ENCODE assay signal across 28 cellular contexts in genomic region chr12:29858270-29858786, GRCh38.
DNase-seq lines count a peak whose midpoint lies in the region; TF ChIP-seq lines count a peak whose summit lies in the region.
"Had no signal": no experiment of that assay in that cellular context is flagged by ENCODE, and none has a peak within 500 bp of the region (broad histone marks: within the 10 kb centered on the region; RNA-seq: fewer than 3 reads in every experiment).

No MANE protein-coding gene starts in this region.

- H3K9me3 Mint-ChIP-seq in MCF 10A (ENCODE audit: unreplicated experiment) (no peaks in the 10 kb centered on the region), type B pancreatic cell (peaks cover 3% of the 10 kb centered on the region)
- H3K9me3 Mint-ChIP-seq: activated T-helper 2 cell treated with anti-CD3 and anti-CD28 coated beads, Interferon-gamma antibody, Interleukin-2, Interleukin-4, amounts not matched to agents 10 μg/mL and 5 μg/mL and 100 μg/mL, durations not matched to agents 14 hours and 24 hours and 36 hours had no signal

- H3K4me1 ChIP-seq in breast epithelium = no peaks in the 10 kb centered on the region
- H3K4me1 ChIP-seq: colonic mucosa, psoas muscle had no signal

- no peaks in the 10 kb centered on the region for H3K9me3 ChIP-seq in breast epithelium
- H3K9me3 ChIP-seq: colonic mucosa, psoas muscle had no signal

- DNase-seq in breast epithelium (ENCODE audit: low spot score in 2 of 2) = peak in 1 of 2 donors; percentile 77
- DNase-seq in MCF 10A (ENCODE audit: unreplicated experiment) = no peak
- DNase-seq in LNCaP clone FGC (ENCODE audit: low read depth) = peak; percentile 30
- DNase-seq in epithelial cell of esophagus (ENCODE audit: low read depth) = peak; percentile 63
- peak; percentile 23 for DNase-seq in superior temporal gyrus (ENCODE audit: extremely low spot score)
- DNase-seq in type B pancreatic cell (ENCODE audit: extremely low spot score, unreplicated experiment) = no peak
- DNase-seq in stimulated activated CD4-positive, alpha-beta T cell treated with anti-CD3 and anti-CD28 coated beads, Interleukin-12 subunit alpha, Interleukin-12 subunit beta, amount 100 ng/mL, for 4 hours = no peak
- no peak for DNase-seq in NCI-H748 treated with DMSO at 0.1 percent for 48 hours (lab: John Stamatoyannopoulos, UW)
- DNase-seq: activated CD4-positive, alpha-beta T cell treated with anti-CD3 and anti-CD28 coated beads for 36 hours; activated CD8-positive, alpha-beta T cell treated with anti-CD3 and anti-CD28 coated beads, Interleukin-2, amount 10 ng/mL, durations not matched to agents 7 days and 5 days; amygdala; colonic mucosa; DMS79 treated with DMSO at 0.1 percent for 48 hours; effector CD8-positive, alpha-beta T cell; GF-D8; islet precursor cell; midbrain; naive thymus-derived CD4-positive, alpha-beta T cell; NCI-H1105; NCI-H2029 treated with DMSO at 0.1 percent for 48 hours; NCI-H2227 treated with DMSO at 0.1 percent for 48 hours; NCI-H69; psoas muscle had no signal

- no peak for TF ChIP-seq CTCF in breast epithelium (IDR thresholded peaks at IDR 0.05)
- TF ChIP-seq CTCF in MCF 10A (IDR thresholded peaks at IDR 0.05; ENCODE audit: unreplicated experiment) = no peak
- no peak for TF ChIP-seq CTCF in LNCaP clone FGC (IDR thresholded peaks at IDR 0.05; ENCODE audit: control insufficient read depth, extremely low read depth, insufficient read depth)
- TF ChIP-seq CTCF in epithelial cell of esophagus (IDR thresholded peaks at IDR 0.05; ENCODE audit: insufficient read depth, low read depth, low read length, missing control alignments) = no peak
- no peak for TF ChIP-seq CTCF in type B pancreatic cell (conservative IDR thresholded peaks at IDR 0.05)

- no peaks in the 10 kb centered on the region for H3K36me3 ChIP-seq in breast epithelium
- H3K36me3 ChIP-seq: colonic mucosa had no signal

- BruUV-seq in MCF 10A (replicated peaks; lab: Mats Ljungman, UMichigan) = no TSS peak

- H3K27me3 ChIP-seq in breast epithelium = no peaks in the 10 kb centered on the region
- H3K27me3 ChIP-seq: colonic mucosa had no signal

- CTCF ChIA-PET in MCF 10A (lab: Yijun Ruan, JAX) = interaction anchor here (0.7 kb wide), 1 partner anchor 973 kb away, joined by 3 read pairs; no protein-coding TSS in a partner anchor

- H3K36me3 Mint-ChIP-seq in MCF 10A (ENCODE audit: insufficient read depth, unreplicated experiment) (no peaks in the 10 kb centered on the region), type B pancreatic cell (no peaks in the 10 kb centered on the region)
- H3K36me3 Mint-ChIP-seq: activated naive CD4-positive, alpha-beta T cell treated with anti-CD3 and anti-CD28 coated beads, Interleukin-2, amount 50 U/mL, for 72 hours; CD14-positive monocyte; naive thymus-derived CD4-positive, alpha-beta T cell; stimulated activated memory B cell treated with anti-CD40 and anti-IgM and Interleukin-4, amounts not matched to agents 10 μg/mL and 1 μg/mL and 100 μg/mL, for 72 hours had no signal

- H3K4me3 ChIP-seq in breast epithelium (no peak overlapping the region), LNCaP clone FGC (ENCODE audit: low read depth, low read length) (no peak overlapping the region), epithelial cell of esophagus (ENCODE audit: low read length) (no peak overlapping the region)
- H3K4me3 ChIP-seq: colonic mucosa, GM23338, psoas muscle had no signal

- H3K27ac Mint-ChIP-seq in MCF 10A (ENCODE audit: low read depth, unreplicated experiment) (no peak overlapping the region), type B pancreatic cell (no peak overlapping the region)
- H3K27ac Mint-ChIP-seq: activated CD4-positive, alpha-beta T cell treated with anti-CD3 and anti-CD28 coated beads for 36 hours; activated CD8-positive, alpha-beta T cell treated with anti-CD3 and anti-CD28 coated beads, Interleukin-2, amount 10 ng/mL, durations not matched to agents 7 days and 5 days; activated naive CD4-positive, alpha-beta T cell treated with anti-CD3 and anti-CD28 coated beads, Interleukin-2, amount 50 U/mL, for 72 hours; activated T-helper 2 cell treated with anti-CD3 and anti-CD28 coated beads, Interferon-gamma antibody, Interleukin-2, Interleukin-4, amounts not matched to agents 10 μg/mL and 5 μg/mL and 100 μg/mL, durations not matched to agents 14 hours and 24 hours and 36 hours; CD14-positive monocyte; GM23338; naive thymus-derived CD4-positive, alpha-beta T cell; stimulated activated memory B cell treated with anti-CD40 and anti-IgM and Interleukin-4, amounts not matched to agents 10 μg/mL and 1 μg/mL and 100 μg/mL, for 72 hours had no signal

- H3K27ac ChIP-seq in breast epithelium = peak overlapping the region; percentile 21 to 63
- H3K27ac ChIP-seq: colonic mucosa, psoas muscle had no signal

- TF ChIP-seq POLR2A in breast epithelium (IDR thresholded peaks at IDR 0.05) = no peak

- intact Hi-C loops in breast epithelium (cut with DNase I; ENCODE audit: low total_unique reads) = no loop called here
- intact Hi-C loops in MCF 10A (cut with micrococcal nuclease) = no loop called here

- H3K4me3 Mint-ChIP-seq in MCF 10A (ENCODE audit: unreplicated experiment) (no peak overlapping the region), type B pancreatic cell (no peak overlapping the region)
- H3K4me3 Mint-ChIP-seq: activated CD4-positive, alpha-beta T cell treated with anti-CD3 and anti-CD28 coated beads for 36 hours; activated CD8-positive, alpha-beta T cell treated with anti-CD3 and anti-CD28 coated beads, Interleukin-2, amount 10 ng/mL, durations not matched to agents 7 days and 5 days; CD14-positive monocyte; GM23338; naive thymus-derived CD4-positive, alpha-beta T cell; stimulated activated memory B cell treated with anti-CD40 and anti-IgM and Interleukin-4, amounts not matched to agents 10 μg/mL and 1 μg/mL and 100 μg/mL, for 72 hours had no signal

- no peaks in the 10 kb centered on the region for H3K27me3 Mint-ChIP-seq in MCF 10A (ENCODE audit: insufficient read depth, unreplicated experiment)
- H3K27me3 Mint-ChIP-seq in type B pancreatic cell = no peaks in the 10 kb centered on the region
- H3K27me3 Mint-ChIP-seq: activated CD4-positive, alpha-beta T cell treated with anti-CD3 and anti-CD28 coated beads for 36 hours; naive thymus-derived CD4-positive, alpha-beta T cell; stimulated activated memory B cell treated with anti-CD40 and anti-IgM and Interleukin-4, amounts not matched to agents 10 μg/mL and 1 μg/mL and 100 μg/mL, for 72 hours had no signal

- POLR2A ChIA-PET in MCF 10A (lab: Yijun Ruan, JAX) = interaction anchor here (0.6 to 1.5 kb wide), 2 partner anchors 76 to 558 kb away, joined by 3 read pairs; no protein-coding TSS in a partner anchor

- H3K4me1 Mint-ChIP-seq in MCF 10A (ENCODE audit: insufficient read depth, unreplicated experiment) = peaks cover 7% of the 10 kb centered on the region
- no peaks in the 10 kb centered on the region for H3K4me1 Mint-ChIP-seq in type B pancreatic cell (ENCODE audit: unreplicated experiment)
- H3K4me1 Mint-ChIP-seq: activated CD4-positive, alpha-beta T cell treated with anti-CD3 and anti-CD28 coated beads for 36 hours; CD14-positive monocyte; naive thymus-derived CD4-positive, alpha-beta T cell; stimulated activated memory B cell treated with anti-CD40 and anti-IgM and Interleukin-4, amounts not matched to agents 10 μg/mL and 1 μg/mL and 100 μg/mL, for 72 hours had no signal

Comparison
In these comparisons a context has a peak if more than half of its experiments do, and no peak if none do; other contexts are left out.
1. DNase-seq: peak in LNCaP clone FGC (single experiment), epithelial cell of esophagus (single experiment) and superior temporal gyrus (single experiment); none in MCF 10A (single experiment), type B pancreatic cell (single experiment), stimulated activated CD4-positive, alpha-beta T cell treated with anti-CD3 and anti-CD28 coated beads, Interleukin-12 subunit alpha, Interleukin-12 subunit beta, amount 100 ng/mL, for 4 hours (single experiment) and NCI-H748 treated with DMSO at 0.1 percent for 48 hours (single experiment).